Comparison of ENCODE assay signal across 15 cellular contexts in the genomic region with DNA sequence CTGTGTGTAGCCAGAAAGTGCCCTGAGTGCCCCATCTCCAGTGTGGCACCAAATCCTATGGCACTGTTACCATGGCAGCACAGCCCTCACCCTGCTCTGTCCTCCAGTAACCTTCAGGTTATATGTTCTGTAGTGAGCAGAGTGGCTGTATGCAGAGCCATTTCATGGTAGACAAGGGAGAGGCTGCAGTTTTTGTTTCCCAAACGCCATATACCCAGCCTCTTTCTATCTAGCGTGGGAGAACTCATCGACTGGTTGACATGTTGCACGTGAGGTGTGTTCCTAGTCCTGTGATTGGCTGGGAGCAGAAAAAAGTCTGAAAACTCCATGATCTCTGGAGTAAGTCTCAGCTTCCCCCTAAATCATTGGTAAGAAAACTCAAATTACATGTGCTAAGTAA. TPM values are rescaled to one million over a fixed set of nuclear protein-coding genes. Genes with fewer than 3 reads are reported as not detected.
DNase-seq lines count a peak whose midpoint lies in the region; ATAC-seq, FAIRE-seq and TF ChIP-seq lines count a peak whose summit lies in the region.
"Had no signal": no experiment of that assay in that cellular context is flagged by ENCODE, and none has a peak within 500 bp of the region (broad histone marks: within the 10 kb centered on the region; RNA-seq: fewer than 3 reads in every experiment).

No MANE protein-coding gene starts in this region.

- H3K27me3 ChIP-seq in CD8-positive, alpha-beta T cell (ENCODE audit: insufficient read depth, low read length) = no peaks in the 10 kb centered on the region
- peaks cover 14% of the 10 kb centered on the region for H3K27me3 ChIP-seq in lower lobe of right lung (ENCODE audit: low read depth)
- H3K27me3 ChIP-seq: vagina had no signal

- H3K36me3 Mint-ChIP-seq in CD8-positive, alpha-beta T cell = peaks cover 53% of the 10 kb centered on the region
- peaks cover 13% of the 10 kb centered on the region for H3K36me3 Mint-ChIP-seq in activated T-cell treated with anti-CD3 and anti-CD28 coated beads, Interleukin-2, amount 50 U/mL, for 4 hours (ENCODE audit: insufficient read depth)
- peaks cover 0 to 2% of the 10 kb centered on the region in 2 donors for H3K36me3 Mint-ChIP-seq in CD14-positive monocyte

- POLR2A ChIA-PET in CD8-positive, alpha-beta T cell (lab: Charles Lee) = interaction anchor here (1.2 to 2.7 kb wide), 4 partner anchors 19 to 49 kb away, joined by 3 to 36 read pairs (median 6); partner anchors contain the start of gene SPICE1

- intact Hi-C loops in CD8-positive, alpha-beta T cell (cut with DNase I, micrococcal nuclease) = loop anchor here (1.0 to 10.0 kb wide), 10 partner anchors 9 to 1610 kb away; partner anchors contain the start of genes ATG3 (in 1 of the 2), ATP6V1A (in 1 of the 2), NAA50 (in 1 of the 2) and SLC35A5 (in 1 of the 2)
- intact Hi-C loops in lower lobe of right lung (cut with DNase I) (no loop called here), CD14-positive monocyte (cut with micrococcal nuclease) (no loop called here)

- peak; percentile 84 for FAIRE-seq in GM12892 (lab: Jason Lieb, UNC)
- FAIRE-seq: TTC549 had no signal

- no peaks in the 10 kb centered on the region for H3K9me3 Mint-ChIP-seq in CD8-positive, alpha-beta T cell
- H3K9me3 Mint-ChIP-seq in activated T-cell treated with anti-CD3 and anti-CD28 coated beads, Interleukin-2, amount 50 U/mL, for 4 hours = no peaks in the 10 kb centered on the region
- peaks cover 0 to 2% (median 0%) of the 10 kb centered on the region in 7 donors for H3K9me3 Mint-ChIP-seq in CD14-positive monocyte

- CTCF ChIA-PET in CD8-positive, alpha-beta T cell (lab: Charles Lee) = interaction anchor here (0.8 kb wide), 1 partner anchor 39 kb away, joined by 3 read pairs; no protein-coding TSS in a partner anchor

- H3K9me3 ChIP-seq in CD8-positive, alpha-beta T cell (ENCODE audit: low read length) = no peaks in the 10 kb centered on the region
- H3K9me3 ChIP-seq in lower lobe of right lung = no peaks in the 10 kb centered on the region
- H3K9me3 ChIP-seq: esophagus squamous epithelium, vagina had no signal

- no peak for TF ChIP-seq POLR2A in GM12892 (IDR thresholded peaks at IDR 0.05; ENCODE audit: low read depth, low read length)

- peak overlapping the region; percentile 87 for H3K27ac ChIP-seq in CD8-positive, alpha-beta T cell (ENCODE audit: low read depth, low read length)
- no peak overlapping the region for H3K27ac ChIP-seq in lower lobe of right lung
- H3K27ac ChIP-seq: esophagus squamous epithelium, vagina had no signal

- peak overlapping the region; percentile 97 for H3K27ac Mint-ChIP-seq in CD8-positive, alpha-beta T cell
- H3K27ac Mint-ChIP-seq in CD14-positive monocyte = no peak overlapping the region
- H3K27ac Mint-ChIP-seq: H9 had no signal

- peak overlapping the region; percentile 83 for H3K4me3 ChIP-seq in CD8-positive, alpha-beta T cell (ENCODE audit: low read depth, low read length)
- H3K4me3 ChIP-seq in lower lobe of right lung = peak overlapping the region; percentile 70

- peaks cover 70% of the 10 kb centered on the region for H3K4me1 Mint-ChIP-seq in CD8-positive, alpha-beta T cell (ENCODE audit: low read depth)
- H3K4me1 Mint-ChIP-seq in activated T-cell treated with anti-CD3 and anti-CD28 coated beads, Interleukin-2, amount 50 U/mL, for 4 hours (ENCODE audit: low read depth) = peaks cover 63% of the 10 kb centered on the region
- H3K4me1 Mint-ChIP-seq in CD14-positive monocyte = peaks cover 23% of the 10 kb centered on the region

- peaks cover 47% of the 10 kb centered on the region for H3K4me1 ChIP-seq in CD8-positive, alpha-beta T cell (ENCODE audit: insufficient read depth, low read length)
- H3K4me1 ChIP-seq in lower lobe of right lung = peaks cover 29% of the 10 kb centered on the region

- peak overlapping the region; percentile 96 for H3K4me3 Mint-ChIP-seq in CD8-positive, alpha-beta T cell
- H3K4me3 Mint-ChIP-seq in activated T-cell treated with anti-CD3 and anti-CD28 coated beads, Interleukin-2, amount 50 U/mL, for 4 hours = peak overlapping the region; percentile 93
- H3K4me3 Mint-ChIP-seq in CD14-positive monocyte = peak overlapping the region in 1 of 2 donors; percentile 100

- no peaks in the 10 kb centered on the region for H3K36me3 ChIP-seq in CD8-positive, alpha-beta T cell (ENCODE audit: insufficient read depth, low read length)
- no peaks in the 10 kb centered on the region for H3K36me3 ChIP-seq in lower lobe of right lung
- H3K36me3 ChIP-seq: esophagus squamous epithelium, vagina had no signal

- no peak for TF ChIP-seq CTCF in CD8-positive, alpha-beta T cell (IDR thresholded peaks at IDR 0.05)
- TF ChIP-seq CTCF in lower lobe of right lung (IDR thresholded peaks at IDR 0.05) (no peak), CD14-positive monocyte (IDR thresholded peaks at IDR 0.05) (no peak)

- peak in 1 of 7 experiments; percentile 33 for DNase-seq in CD8-positive, alpha-beta T cell
- DNase-seq in GM12892 (ENCODE audit: insufficient read length) (no peak), lower lobe of right lung (no peak), CD14-positive monocyte (ENCODE audit: low spot score) (no peak)
- DNase-seq in activated T-cell treated with anti-CD3 and anti-CD28 coated beads, Interleukin-2, amount 50 U/mL, for 4 hours = no peak
- DNase-seq: EL, esophagus squamous epithelium, H9, islet precursor cell, NCI-H1436 had no signal

- peak; percentile 32 for ATAC-seq in CD8-positive, alpha-beta T cell
- ATAC-seq in activated T-cell treated with anti-CD3 and anti-CD28 coated beads, Interleukin-2, amount 50 U/mL, for 4 hours = peak; percentile 14 to 19
- ATAC-seq in lower lobe of right lung = no peak
- no peak for ATAC-seq in HG02571 (IDR thresholded peaks at IDR 0.05; ENCODE audit: unreplicated experiment)
- ATAC-seq in GM21381 (IDR thresholded peaks at IDR 0.05; ENCODE audit: unreplicated experiment) = no peak

- no peaks in the 10 kb centered on the region for H3K27me3 Mint-ChIP-seq in CD8-positive, alpha-beta T cell (ENCODE audit: low read depth)
- no peaks in the 10 kb centered on the region for H3K27me3 Mint-ChIP-seq in activated T-cell treated with anti-CD3 and anti-CD28 coated beads, Interleukin-2, amount 50 U/mL, for 4 hours (ENCODE audit: low read depth)
- peaks cover 26 to 36% (median 32%) of the 10 kb centered on the region in 3 donors for H3K27me3 Mint-ChIP-seq in CD14-positive monocyte (ENCODE audit: low read depth in 3 of 3)

RNA-seq across cellular contexts. Expression of gene SIDT1, which starts 2.0 kb away (rescaled TPM):
- total RNA-seq in CD8-positive, alpha-beta T cell = 10 to 100 TPM; 32.1 to 38.3 TPM
- polyA plus RNA-seq in GM12892 (2012; ENCODE audit: missing spikeins) = 19.2 TPM
- total RNA-seq in activated T-cell treated with anti-CD3 and anti-CD28 coated beads, Interleukin-2, amount 50 U/mL, for 4 hours = 1 to 10 TPM; 4.8 to 7.0 (median 6.0) TPM
- total RNA-seq in lower lobe of right lung = 5.3 TPM
- polyA plus RNA-seq in CD14-positive monocyte = 1 to 10 TPM; 4.0 to 7.1 TPM
- total RNA-seq: H9, osteocyte had no signal

RNA-seq across cellular contexts. Expression of gene SPICE1, which starts 19.4 kb away (rescaled TPM):
- total RNA-seq in CD8-positive, alpha-beta T cell = 10 to 100 TPM; 10.6 to 11.6 TPM
- polyA plus RNA-seq in GM12892 (2012; ENCODE audit: missing spikeins) = 8.5 TPM
- 10 to 100 TPM; 12.8 to 16.7 (median 14.2) TPM for total RNA-seq in activated T-cell treated with anti-CD3 and anti-CD28 coated beads, Interleukin-2, amount 50 U/mL, for 4 hours
- total RNA-seq in lower lobe of right lung = 19.7 TPM
- polyA plus RNA-seq in CD14-positive monocyte = 1 to 10 TPM; 3.1 to 3.7 TPM

Comparison
In these comparisons a context has a peak if more than half of its experiments do, and no peak if none do; other contexts are left out.
1. ATAC-seq: peak in CD8-positive, alpha-beta T cell (single experiment) and activated T-cell treated with anti-CD3 and anti-CD28 coated beads, Interleukin-2, amount 50 U/mL, for 4 hours (2 of 2); none in lower lobe of right lung (0 of 2), HG02571 (single experiment) and GM21381 (single experiment).
2. intact Hi-C loops: an anchor here in CD8-positive, alpha-beta T cell (1.0 to 10.0 kb wide); none called in lower lobe of right lung and CD14-positive monocyte.